ENCODE assay signal across 1 cellular context in the genomic region with DNA sequence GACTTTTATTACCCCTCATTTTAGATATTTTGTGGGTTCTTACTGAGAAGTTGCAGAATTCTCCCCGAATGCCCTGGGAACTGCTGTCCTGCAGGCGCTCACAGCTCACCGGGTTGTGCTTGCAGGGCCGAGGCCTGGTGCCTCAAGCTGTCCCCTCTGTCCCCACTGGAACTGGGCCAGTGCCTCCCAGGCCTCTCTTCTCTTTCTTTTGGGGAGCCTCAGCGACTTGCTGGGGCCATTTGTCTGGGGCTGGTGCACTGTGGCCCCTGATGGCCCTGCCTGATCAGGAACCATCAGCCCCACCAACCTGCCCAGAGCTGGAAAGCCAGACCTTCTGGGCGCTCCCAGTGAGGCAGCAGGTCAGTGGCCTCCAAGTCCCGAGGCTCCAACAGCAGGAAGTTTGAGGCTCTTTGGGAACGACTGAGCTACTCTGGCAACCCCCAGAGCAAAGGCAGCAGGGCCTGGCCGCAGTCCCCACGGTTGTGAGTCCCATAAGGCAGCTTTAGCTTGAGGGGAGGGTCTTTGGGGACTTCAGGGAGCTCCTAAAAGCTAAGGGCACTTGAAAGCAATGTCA.
TF ChIP-seq lines count a peak whose summit lies in the region.

No MANE protein-coding gene starts in this region.

TF ChIP-seq in H1, 55 proteins besides CTCF, POLR2A, EP300 and RAD21:
- TF ChIP-seq SAP30 (IDR thresholded peaks at IDR 0.05; ENCODE audit: insufficient read depth, insufficient replicate concordance, low read length) (no peak), TBP (IDR thresholded peaks at IDR 0.05; ENCODE audit: low read depth, low read length) (no peak), GTF2F1 (IDR thresholded peaks at IDR 0.05; ENCODE audit: borderline replicate concordance, low read depth, low read length) (no peak), YY1 (IDR thresholded peaks at IDR 0.05; ENCODE audit: low read depth, low read length) (no peak), RFX5 (IDR thresholded peaks at IDR 0.05; ENCODE audit: borderline replicate concordance, low read depth, low read length) (no peak), POLR2AphosphoS5 (IDR thresholded peaks at IDR 0.05; ENCODE audit: low read depth, low read length) (no peak), RBBP5 (IDR thresholded peaks at IDR 0.05; ENCODE audit: borderline replicate concordance, low read depth, low read length) (no peak), SIN3A (conservative IDR thresholded peaks at IDR 0.05 in 1 of 2, IDR thresholded peaks at IDR 0.05 in 1 of 2; ENCODE audit: low read depth in 1 of 2, low read length in 2 of 2) (no peak), SP4 (IDR thresholded peaks at IDR 0.05; ENCODE audit: low read length) (no peak), TAF1 (IDR thresholded peaks at IDR 0.05; ENCODE audit: low read depth, low read length) (no peak), HDAC2 (IDR thresholded peaks at IDR 0.05; ENCODE audit: borderline replicate concordance in 1 of 2, low read depth in 2 of 2, low read length in 2 of 2) (no peak), BCL11A (IDR thresholded peaks at IDR 0.05; ENCODE audit: low read depth in 2 of 2, low read length in 2 of 2) (no peak), MAFK (IDR thresholded peaks at IDR 0.05; ENCODE audit: low read depth, low read length) (no peak), CBX8 (IDR thresholded peaks at IDR 0.05; ENCODE audit: borderline replicate concordance, low read depth, low read length) (no peak), RXRA (IDR thresholded peaks at IDR 0.05; ENCODE audit: insufficient read depth, low read depth, low read length) (no peak)
- TF ChIP-seq, protein P1, sequence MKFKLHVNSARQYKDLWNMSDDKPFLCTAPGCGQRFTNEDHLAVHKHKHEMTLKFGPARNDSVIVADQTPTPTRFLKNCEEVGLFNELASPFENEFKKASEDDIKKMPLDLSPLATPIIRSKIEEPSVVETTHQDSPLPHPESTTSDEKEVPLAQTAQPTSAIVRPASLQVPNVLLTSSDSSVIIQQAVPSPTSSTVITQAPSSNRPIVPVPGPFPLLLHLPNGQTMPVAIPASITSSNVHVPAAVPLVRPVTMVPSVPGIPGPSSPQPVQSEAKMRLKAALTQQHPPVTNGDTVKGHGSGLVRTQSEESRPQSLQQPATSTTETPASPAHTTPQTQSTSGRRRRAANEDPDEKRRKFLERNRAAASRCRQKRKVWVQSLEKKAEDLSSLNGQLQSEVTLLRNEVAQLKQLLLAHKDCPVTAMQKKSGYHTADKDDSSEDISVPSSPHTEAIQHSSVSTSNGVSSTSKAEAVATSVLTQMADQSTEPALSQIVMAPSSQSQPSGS (IDR thresholded peaks at IDR 0.05; ENCODE audit: low read length), result no peak
- TF ChIP-seq, protein P2, sequence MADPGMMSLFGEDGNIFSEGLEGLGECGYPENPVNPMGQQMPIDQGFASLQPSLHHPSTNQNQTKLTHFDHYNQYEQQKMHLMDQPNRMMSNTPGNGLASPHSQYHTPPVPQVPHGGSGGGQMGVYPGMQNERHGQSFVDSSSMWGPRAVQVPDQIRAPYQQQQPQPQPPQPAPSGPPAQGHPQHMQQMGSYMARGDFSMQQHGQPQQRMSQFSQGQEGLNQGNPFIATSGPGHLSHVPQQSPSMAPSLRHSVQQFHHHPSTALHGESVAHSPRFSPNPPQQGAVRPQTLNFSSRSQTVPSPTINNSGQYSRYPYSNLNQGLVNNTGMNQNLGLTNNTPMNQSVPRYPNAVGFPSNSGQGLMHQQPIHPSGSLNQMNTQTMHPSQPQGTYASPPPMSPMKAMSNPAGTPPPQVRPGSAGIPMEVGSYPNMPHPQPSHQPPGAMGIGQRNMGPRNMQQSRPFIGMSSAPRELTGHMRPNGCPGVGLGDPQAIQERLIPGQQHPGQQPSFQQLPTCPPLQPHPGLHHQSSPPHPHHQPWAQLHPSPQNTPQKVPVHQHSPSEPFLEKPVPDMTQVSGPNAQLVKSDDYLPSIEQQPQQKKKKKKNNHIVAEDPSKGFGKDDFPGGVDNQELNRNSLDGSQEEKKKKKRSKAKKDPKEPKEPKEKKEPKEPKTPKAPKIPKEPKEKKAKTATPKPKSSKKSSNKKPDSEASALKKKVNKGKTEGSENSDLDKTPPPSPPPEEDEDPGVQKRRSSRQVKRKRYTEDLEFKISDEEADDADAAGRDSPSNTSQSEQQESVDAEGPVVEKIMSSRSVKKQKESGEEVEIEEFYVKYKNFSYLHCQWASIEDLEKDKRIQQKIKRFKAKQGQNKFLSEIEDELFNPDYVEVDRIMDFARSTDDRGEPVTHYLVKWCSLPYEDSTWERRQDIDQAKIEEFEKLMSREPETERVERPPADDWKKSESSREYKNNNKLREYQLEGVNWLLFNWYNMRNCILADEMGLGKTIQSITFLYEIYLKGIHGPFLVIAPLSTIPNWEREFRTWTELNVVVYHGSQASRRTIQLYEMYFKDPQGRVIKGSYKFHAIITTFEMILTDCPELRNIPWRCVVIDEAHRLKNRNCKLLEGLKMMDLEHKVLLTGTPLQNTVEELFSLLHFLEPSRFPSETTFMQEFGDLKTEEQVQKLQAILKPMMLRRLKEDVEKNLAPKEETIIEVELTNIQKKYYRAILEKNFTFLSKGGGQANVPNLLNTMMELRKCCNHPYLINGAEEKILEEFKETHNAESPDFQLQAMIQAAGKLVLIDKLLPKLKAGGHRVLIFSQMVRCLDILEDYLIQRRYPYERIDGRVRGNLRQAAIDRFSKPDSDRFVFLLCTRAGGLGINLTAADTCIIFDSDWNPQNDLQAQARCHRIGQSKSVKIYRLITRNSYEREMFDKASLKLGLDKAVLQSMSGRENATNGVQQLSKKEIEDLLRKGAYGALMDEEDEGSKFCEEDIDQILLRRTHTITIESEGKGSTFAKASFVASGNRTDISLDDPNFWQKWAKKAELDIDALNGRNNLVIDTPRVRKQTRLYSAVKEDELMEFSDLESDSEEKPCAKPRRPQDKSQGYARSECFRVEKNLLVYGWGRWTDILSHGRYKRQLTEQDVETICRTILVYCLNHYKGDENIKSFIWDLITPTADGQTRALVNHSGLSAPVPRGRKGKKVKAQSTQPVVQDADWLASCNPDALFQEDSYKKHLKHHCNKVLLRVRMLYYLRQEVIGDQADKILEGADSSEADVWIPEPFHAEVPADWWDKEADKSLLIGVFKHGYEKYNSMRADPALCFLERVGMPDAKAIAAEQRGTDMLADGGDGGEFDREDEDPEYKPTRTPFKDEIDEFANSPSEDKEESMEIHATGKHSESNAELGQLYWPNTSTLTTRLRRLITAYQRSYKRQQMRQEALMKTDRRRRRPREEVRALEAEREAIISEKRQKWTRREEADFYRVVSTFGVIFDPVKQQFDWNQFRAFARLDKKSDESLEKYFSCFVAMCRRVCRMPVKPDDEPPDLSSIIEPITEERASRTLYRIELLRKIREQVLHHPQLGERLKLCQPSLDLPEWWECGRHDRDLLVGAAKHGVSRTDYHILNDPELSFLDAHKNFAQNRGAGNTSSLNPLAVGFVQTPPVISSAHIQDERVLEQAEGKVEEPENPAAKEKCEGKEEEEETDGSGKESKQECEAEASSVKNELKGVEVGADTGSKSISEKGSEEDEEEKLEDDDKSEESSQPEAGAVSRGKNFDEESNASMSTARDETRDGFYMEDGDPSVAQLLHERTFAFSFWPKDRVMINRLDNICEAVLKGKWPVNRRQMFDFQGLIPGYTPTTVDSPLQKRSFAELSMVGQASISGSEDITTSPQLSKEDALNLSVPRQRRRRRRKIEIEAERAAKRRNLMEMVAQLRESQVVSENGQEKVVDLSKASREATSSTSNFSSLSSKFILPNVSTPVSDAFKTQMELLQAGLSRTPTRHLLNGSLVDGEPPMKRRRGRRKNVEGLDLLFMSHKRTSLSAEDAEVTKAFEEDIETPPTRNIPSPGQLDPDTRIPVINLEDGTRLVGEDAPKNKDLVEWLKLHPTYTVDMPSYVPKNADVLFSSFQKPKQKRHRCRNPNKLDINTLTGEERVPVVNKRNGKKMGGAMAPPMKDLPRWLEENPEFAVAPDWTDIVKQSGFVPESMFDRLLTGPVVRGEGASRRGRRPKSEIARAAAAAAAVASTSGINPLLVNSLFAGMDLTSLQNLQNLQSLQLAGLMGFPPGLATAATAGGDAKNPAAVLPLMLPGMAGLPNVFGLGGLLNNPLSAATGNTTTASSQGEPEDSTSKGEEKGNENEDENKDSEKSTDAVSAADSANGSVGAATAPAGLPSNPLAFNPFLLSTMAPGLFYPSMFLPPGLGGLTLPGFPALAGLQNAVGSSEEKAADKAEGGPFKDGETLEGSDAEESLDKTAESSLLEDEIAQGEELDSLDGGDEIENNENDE (IDR thresholded peaks at IDR 0.05; ENCODE audit: insufficient replicate concordance, low read length), result no peak
- TF ChIP-seq, protein P3, sequence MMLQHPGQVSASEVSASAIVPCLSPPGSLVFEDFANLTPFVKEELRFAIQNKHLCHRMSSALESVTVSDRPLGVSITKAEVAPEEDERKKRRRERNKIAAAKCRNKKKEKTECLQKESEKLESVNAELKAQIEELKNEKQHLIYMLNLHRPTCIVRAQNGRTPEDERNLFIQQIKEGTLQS (IDR thresholded peaks at IDR 0.05; ENCODE audit: insufficient read depth, low read depth, low read length), result no peak
